2 cellular contexts compared by ENCODE assay signal in the genomic region with DNA sequence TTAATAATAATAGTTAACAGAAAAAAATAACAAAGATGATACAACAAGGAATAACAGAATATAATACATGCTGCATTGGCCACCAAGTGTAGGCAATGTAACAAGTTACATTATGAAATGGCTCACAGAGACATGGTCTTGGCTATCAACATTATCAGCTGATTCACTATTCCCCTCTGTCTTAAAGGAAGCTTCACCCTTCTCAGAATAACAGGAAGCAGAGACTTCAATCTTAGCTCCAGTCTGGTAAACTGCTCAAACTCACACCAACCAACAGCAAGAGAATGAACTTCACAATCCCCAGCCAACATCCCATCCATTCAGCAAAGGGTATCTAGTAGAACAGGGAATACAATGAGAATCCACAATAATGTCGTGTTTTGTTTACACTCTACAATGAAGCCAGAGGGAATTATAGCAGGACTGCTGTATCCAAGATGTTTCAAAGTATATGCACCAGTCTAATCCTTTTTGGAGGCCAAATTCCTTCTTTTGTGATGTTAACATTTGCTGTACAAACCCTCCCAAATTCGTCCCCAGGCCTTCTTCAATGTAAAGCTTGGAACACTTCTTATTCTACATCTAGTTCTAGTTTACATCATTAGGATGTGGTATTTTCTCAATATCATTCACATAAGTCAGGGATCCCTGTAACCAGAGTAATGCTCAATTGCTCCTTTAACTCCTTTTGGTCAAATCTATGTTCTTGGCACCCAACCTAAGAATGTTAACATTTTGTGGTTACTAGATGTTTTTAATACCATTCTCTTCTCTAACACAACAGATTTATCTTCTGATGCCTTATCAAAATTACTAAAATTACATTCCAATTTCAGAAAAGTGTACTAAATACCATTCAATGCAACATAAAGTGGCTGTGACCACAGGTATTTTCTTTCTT.
TF ChIP-seq lines count a peak whose summit lies in the region.

No MANE protein-coding gene starts in this region.

TF ChIP-seq in SK-N-SH, 30 proteins besides CTCF, POLR2A, EP300 and RAD21:
- no peak for TF ChIP-seq FOXM1 (IDR thresholded peaks at IDR 0.05; ENCODE audit: low read depth)
- no peak for TF ChIP-seq GATA2 (CRISPR knock-in tag; IDR thresholded peaks at IDR 0.05)
- no peak for TF ChIP-seq RFX5 (IDR thresholded peaks at IDR 0.05; ENCODE audit: low read length)
- TF ChIP-seq TAF1 (IDR thresholded peaks at IDR 0.05; ENCODE audit: borderline replicate concordance, low read depth, low read length), result no peak
- TF ChIP-seq CHD2 (IDR thresholded peaks at IDR 0.05; ENCODE audit: low read length, partially characterized antibody), result no peak
- no peak for TF ChIP-seq REST (IDR thresholded peaks at IDR 0.05; ENCODE audit: low read depth, low read length)
- TF ChIP-seq, protein P1, sequence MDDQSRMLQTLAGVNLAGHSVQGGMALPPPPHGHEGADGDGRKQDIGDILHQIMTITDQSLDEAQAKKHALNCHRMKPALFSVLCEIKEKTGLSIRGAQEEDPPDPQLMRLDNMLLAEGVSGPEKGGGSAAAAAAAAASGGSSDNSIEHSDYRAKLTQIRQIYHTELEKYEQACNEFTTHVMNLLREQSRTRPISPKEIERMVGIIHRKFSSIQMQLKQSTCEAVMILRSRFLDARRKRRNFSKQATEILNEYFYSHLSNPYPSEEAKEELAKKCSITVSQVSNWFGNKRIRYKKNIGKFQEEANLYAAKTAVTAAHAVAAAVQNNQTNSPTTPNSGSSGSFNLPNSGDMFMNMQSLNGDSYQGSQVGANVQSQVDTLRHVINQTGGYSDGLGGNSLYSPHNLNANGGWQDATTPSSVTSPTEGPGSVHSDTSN (IDR thresholded peaks at IDR 0.05), result no peak
- TF ChIP-seq, protein P2, sequence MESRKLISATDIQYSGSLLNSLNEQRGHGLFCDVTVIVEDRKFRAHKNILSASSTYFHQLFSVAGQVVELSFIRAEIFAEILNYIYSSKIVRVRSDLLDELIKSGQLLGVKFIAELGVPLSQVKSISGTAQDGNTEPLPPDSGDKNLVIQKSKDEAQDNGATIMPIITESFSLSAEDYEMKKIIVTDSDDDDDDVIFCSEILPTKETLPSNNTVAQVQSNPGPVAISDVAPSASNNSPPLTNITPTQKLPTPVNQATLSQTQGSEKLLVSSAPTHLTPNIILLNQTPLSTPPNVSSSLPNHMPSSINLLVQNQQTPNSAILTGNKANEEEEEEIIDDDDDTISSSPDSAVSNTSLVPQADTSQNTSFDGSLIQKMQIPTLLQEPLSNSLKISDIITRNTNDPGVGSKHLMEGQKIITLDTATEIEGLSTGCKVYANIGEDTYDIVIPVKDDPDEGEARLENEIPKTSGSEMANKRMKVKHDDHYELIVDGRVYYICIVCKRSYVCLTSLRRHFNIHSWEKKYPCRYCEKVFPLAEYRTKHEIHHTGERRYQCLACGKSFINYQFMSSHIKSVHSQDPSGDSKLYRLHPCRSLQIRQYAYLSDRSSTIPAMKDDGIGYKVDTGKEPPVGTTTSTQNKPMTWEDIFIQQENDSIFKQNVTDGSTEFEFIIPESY (IDR thresholded peaks at IDR 0.05; ENCODE audit: borderline replicate concordance, low read depth), result no peak
- TF ChIP-seq IRF3 (IDR thresholded peaks at IDR 0.05; ENCODE audit: low read depth, low read length), result no peak
- TF ChIP-seq ELF1 (IDR thresholded peaks at IDR 0.05), result no peak
- TF ChIP-seq MXI1 (IDR thresholded peaks at IDR 0.05; ENCODE audit: low read depth, low read length), result no peak
- TF ChIP-seq FOXJ3 (CRISPR knock-in tag; IDR thresholded peaks at IDR 0.05), result no peak
- no peak for TF ChIP-seq MEF2A (IDR thresholded peaks at IDR 0.05; ENCODE audit: borderline replicate concordance, low read depth)
- TF ChIP-seq YY1 (IDR thresholded peaks at IDR 0.05; ENCODE audit: low read depth), result no peak
- TF ChIP-seq, protein P3, sequence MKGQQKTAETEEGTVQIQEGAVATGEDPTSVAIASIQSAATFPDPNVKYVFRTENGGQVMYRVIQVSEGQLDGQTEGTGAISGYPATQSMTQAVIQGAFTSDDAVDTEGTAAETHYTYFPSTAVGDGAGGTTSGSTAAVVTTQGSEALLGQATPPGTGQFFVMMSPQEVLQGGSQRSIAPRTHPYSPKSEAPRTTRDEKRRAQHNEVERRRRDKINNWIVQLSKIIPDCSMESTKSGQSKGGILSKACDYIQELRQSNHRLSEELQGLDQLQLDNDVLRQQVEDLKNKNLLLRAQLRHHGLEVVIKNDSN (IDR thresholded peaks at IDR 0.05; ENCODE audit: borderline replicate concordance, low read depth), result no peak
- no peak for TF ChIP-seq NRF1 (IDR thresholded peaks at IDR 0.05; ENCODE audit: low read depth, low read length)
- no peak for TF ChIP-seq TEAD4 (IDR thresholded peaks at IDR 0.05; ENCODE audit: borderline replicate concordance, insufficient read depth)

TF ChIP-seq in SK-N-SH treated with all-trans-retinoic acid at 6 μM for 48 hours, 23 proteins besides CTCF, POLR2A, EP300 and RAD21:
- TF ChIP-seq TSHZ2 (CRISPR knock-in tag; IDR thresholded peaks at IDR 0.05) (no peak), BACH2 (CRISPR knock-in tag; IDR thresholded peaks at IDR 0.05; ENCODE audit: borderline replicate concordance) (no peak), CREB5 (CRISPR knock-in tag; IDR thresholded peaks at IDR 0.05; ENCODE audit: low read depth) (no peak), ZFP30 (CRISPR knock-in tag; IDR thresholded peaks at IDR 0.05) (no peak), SNAI2 (CRISPR knock-in tag; IDR thresholded peaks at IDR 0.05) (no peak), ISL1 (CRISPR knock-in tag; IDR thresholded peaks at IDR 0.05) (no peak), TOX (CRISPR knock-in tag; IDR thresholded peaks at IDR 0.05; ENCODE audit: borderline replicate concordance) (no peak), ESRRG (CRISPR knock-in tag; IDR thresholded peaks at IDR 0.05) (no peak), TCF4 (CRISPR knock-in tag; IDR thresholded peaks at IDR 0.05; ENCODE audit: borderline replicate concordance) (no peak), ZNF565 (CRISPR knock-in tag; conservative IDR thresholded peaks at IDR 0.05; ENCODE audit: low read depth) (no peak)
- TF ChIP-seq, protein P4, sequence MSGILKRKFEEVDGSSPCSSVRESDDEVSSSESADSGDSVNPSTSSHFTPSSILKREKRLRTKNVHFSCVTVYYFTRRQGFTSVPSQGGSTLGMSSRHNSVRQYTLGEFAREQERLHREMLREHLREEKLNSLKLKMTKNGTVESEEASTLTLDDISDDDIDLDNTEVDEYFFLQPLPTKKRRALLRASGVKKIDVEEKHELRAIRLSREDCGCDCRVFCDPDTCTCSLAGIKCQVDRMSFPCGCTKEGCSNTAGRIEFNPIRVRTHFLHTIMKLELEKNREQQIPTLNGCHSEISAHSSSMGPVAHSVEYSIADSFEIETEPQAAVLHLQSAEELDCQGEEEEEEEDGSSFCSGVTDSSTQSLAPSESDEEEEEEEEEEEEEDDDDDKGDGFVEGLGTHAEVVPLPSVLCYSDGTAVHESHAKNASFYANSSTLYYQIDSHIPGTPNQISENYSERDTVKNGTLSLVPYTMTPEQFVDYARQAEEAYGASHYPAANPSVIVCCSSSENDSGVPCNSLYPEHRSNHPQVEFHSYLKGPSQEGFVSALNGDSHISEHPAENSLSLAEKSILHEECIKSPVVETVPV (CRISPR knock-in tag; IDR thresholded peaks at IDR 0.05), result no peak
- TF ChIP-seq, protein P5, sequence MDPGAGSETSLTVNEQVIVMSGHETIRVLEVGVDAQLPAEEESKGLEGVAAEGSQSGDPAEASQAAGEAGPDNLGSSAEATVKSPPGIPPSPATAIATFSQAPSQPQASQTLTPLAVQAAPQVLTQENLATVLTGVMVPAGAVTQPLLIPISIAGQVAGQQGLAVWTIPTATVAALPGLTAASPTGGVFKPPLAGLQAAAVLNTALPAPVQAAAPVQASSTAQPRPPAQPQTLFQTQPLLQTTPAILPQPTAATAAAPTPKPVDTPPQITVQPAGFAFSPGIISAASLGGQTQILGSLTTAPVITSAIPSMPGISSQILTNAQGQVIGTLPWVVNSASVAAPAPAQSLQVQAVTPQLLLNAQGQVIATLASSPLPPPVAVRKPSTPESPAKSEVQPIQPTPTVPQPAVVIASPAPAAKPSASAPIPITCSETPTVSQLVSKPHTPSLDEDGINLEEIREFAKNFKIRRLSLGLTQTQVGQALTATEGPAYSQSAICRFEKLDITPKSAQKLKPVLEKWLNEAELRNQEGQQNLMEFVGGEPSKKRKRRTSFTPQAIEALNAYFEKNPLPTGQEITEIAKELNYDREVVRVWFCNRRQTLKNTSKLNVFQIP (CRISPR knock-in tag; IDR thresholded peaks at IDR 0.05; ENCODE audit: borderline replicate concordance, low read depth), result no peak
